Comparison of ENCODE assay signal across 27 cellular contexts in genomic region chr18:46642561-46642960, GRCh38. TPM values are rescaled to one million over a fixed set of nuclear protein-coding genes. Genes with fewer than 3 reads are reported as not detected.
"Had no signal": no experiment of that assay in that cellular context is flagged by ENCODE, and none has a peak within 500 bp of the region (broad histone marks: within the 10 kb centered on the region; RNA-seq: fewer than 3 reads in every experiment).

No MANE protein-coding gene starts in this region.

- H3K27ac ChIP-seq: heart right ventricle, hepatocyte, left ventricle myocardium inferior, ovary, prostate gland, stomach, testis, thyroid gland, transverse colon, upper lobe of left lung, vagina had no signal

- ATAC-seq: natural killer cell; right cardiac atrium; sciatic nerve; stimulated activated memory B cell treated with anti-CD40 and anti-IgM and Interleukin-4, amounts not matched to agents 10 μg/mL and 1 μg/mL and 100 μg/mL, for 72 hours; stimulated activated naive CD8-positive, alpha-beta T cell treated with anti-CD3 and anti-CD28 coated beads, Interleukin-15, Interleukin-2, amounts not matched to agents 100 U/mL and 50 U/mL, for 24 hours had no signal

- H3K9me3 Mint-ChIP-seq: memory B cell; natural killer cell; nephron progenitor cell; stimulated activated memory B cell treated with anti-CD40 and anti-IgM and Interleukin-4, amounts not matched to agents 10 μg/mL and 1 μg/mL and 100 μg/mL, for 72 hours had no signal

- H3K4me3 ChIP-seq: heart right ventricle, hepatocyte, left ventricle myocardium inferior, ovary, prostate gland, smooth muscle cell, stomach, testis, thyroid gland, transverse colon, upper lobe of left lung, vagina had no signal

- H3K4me2 ChIP-seq: hepatocyte, smooth muscle cell had no signal

- H3K4me3 Mint-ChIP-seq: memory B cell; naive B cell; natural killer cell; nephron progenitor cell; stimulated activated memory B cell treated with anti-CD40 and anti-IgM and Interleukin-4, amounts not matched to agents 10 μg/mL and 1 μg/mL and 100 μg/mL, for 72 hours had no signal

- H3K79me2 ChIP-seq: hepatocyte had no signal

- H2AFZ ChIP-seq: hepatocyte had no signal

- H3K36me3 ChIP-seq: heart right ventricle, left ventricle myocardium inferior, ovary, prostate gland, stomach, thyroid gland, transverse colon, upper lobe of left lung, vagina had no signal

- H3K36me3 Mint-ChIP-seq: memory B cell; naive B cell; natural killer cell; stimulated activated memory B cell treated with anti-CD40 and anti-IgM and Interleukin-4, amounts not matched to agents 10 μg/mL and 1 μg/mL and 100 μg/mL, for 72 hours had no signal

- H3K9me3 ChIP-seq: left ventricle myocardium inferior, ovary, prostate gland, stomach, testis, thyroid gland, transverse colon, upper lobe of left lung, vagina had no signal

- H3K4me1 Mint-ChIP-seq: memory B cell; naive B cell; natural killer cell; nephron progenitor cell; stimulated activated memory B cell treated with anti-CD40 and anti-IgM and Interleukin-4, amounts not matched to agents 10 μg/mL and 1 μg/mL and 100 μg/mL, for 72 hours had no signal

- H3K4me1 ChIP-seq: heart right ventricle, left ventricle myocardium inferior, prostate gland, stomach, testis, thyroid gland, transverse colon, upper lobe of left lung, vagina had no signal

- H3K27me3 ChIP-seq: hepatocyte, ovary, testis, thyroid gland, transverse colon, upper lobe of left lung, vagina had no signal

- H3K27ac Mint-ChIP-seq: memory B cell; naive B cell; natural killer cell; nephron progenitor cell; stimulated activated memory B cell treated with anti-CD40 and anti-IgM and Interleukin-4, amounts not matched to agents 10 μg/mL and 1 μg/mL and 100 μg/mL, for 72 hours had no signal

- DNase-seq: heart right ventricle; islet precursor cell; left ventricle myocardium inferior; naive B cell; natural killer cell; nephron progenitor cell; ovary; retina; right cardiac atrium; stimulated activated CD4-positive, alpha-beta T cell treated with anti-CD3 and anti-CD28 coated beads, Interleukin-1b, Interleukin-23, amount 100 ng/mL, for 48 hours; stimulated activated CD4-positive, alpha-beta T cell treated with anti-CD3 and anti-CD28 coated beads, Interleukin-2, amount 100 ng/mL, for 48 hours; stimulated activated CD4-positive, alpha-beta T cell treated with anti-CD3 and anti-CD28 coated beads, Interleukin-4, amount 100 ng/mL, for 4 hours; stimulated activated CD8-positive, alpha-beta memory T cell treated with anti-CD3 and anti-CD28 coated beads, Interleukin-4, amount 100 ng/mL, for 48 hours; stimulated activated naive CD8-positive, alpha-beta T cell treated with anti-CD3 and anti-CD28 coated beads, Interleukin-15, Interleukin-2, amounts not matched to agents 100 U/mL and 50 U/mL, for 24 hours; stomach; testis; thyroid gland; transverse colon had no signal

RNA-seq across cellular contexts. Expression of gene LOXHD1, which starts 14.5 kb away (rescaled TPM):
- total RNA-seq: hepatocyte, lung microvascular endothelial cell, smooth muscle cell, vagina had no signal
